In the genomic region with DNA sequence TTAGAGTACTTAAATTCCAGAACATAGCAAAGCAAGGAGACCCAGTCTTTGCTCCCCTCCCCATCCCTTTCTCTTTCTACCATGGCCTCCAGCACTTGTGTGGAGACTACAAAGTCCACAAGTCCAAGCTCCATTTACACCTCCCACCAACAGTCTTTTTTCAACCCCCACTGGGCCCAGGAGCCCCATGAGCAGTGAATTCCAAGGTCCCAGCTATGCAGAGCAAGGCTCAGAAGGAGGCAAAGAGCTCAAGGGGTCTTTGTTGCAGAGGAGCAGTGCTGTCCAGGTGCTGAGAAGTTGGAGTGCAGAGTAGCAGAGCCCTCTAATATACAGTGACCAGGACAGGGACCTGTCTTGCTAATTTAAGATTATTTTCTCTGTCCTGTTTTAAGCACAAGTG, we compare ENCODE assay signal across 31 cellular contexts. TPM values are rescaled to one million over a fixed set of nuclear protein-coding genes. Genes with fewer than 3 reads are reported as not detected.
"Had no signal": no experiment of that assay in that cellular context is flagged by ENCODE, and none has a peak within 500 bp of the region (broad histone marks: within the 10 kb centered on the region; RNA-seq: fewer than 3 reads in every experiment).

No MANE protein-coding gene starts in this region.

- H3K27me3 ChIP-seq: adrenal gland, ascending aorta, neutrophil, pancreas, tibial nerve had no signal

- H3K36me3 ChIP-seq: adrenal gland, ascending aorta, left ventricle myocardium inferior, neutrophil, pancreas, tibial nerve had no signal

- H3K27ac ChIP-seq: adrenal gland, ascending aorta, left ventricle myocardium inferior, neutrophil, pancreas, tibial nerve had no signal

- H3K27ac Mint-ChIP-seq: activated CD4-positive, alpha-beta T cell treated with anti-CD3 and anti-CD28 coated beads, Interleukin-2, amount 10 ng/mL, durations not matched to agents 7 days and 5 days; activated naive CD8-positive, alpha-beta T cell; activated T-helper 2 cell treated with anti-CD3 and anti-CD28 coated beads, Interferon-gamma antibody, Interleukin-2, Interleukin-4, amounts not matched to agents 10 μg/mL and 5 μg/mL and 100 μg/mL, durations not matched to agents 14 hours and 24 hours and 36 hours; immature natural killer cell; natural killer cell; stimulated activated naive CD8-positive, alpha-beta T cell treated with anti-CD3 and anti-CD28 coated beads, Interleukin-15, amount 100 ng/mL, for 72 hours had no signal

- H3K4me3 ChIP-seq: adrenal gland, ascending aorta, left ventricle myocardium inferior, pancreas, tibial nerve had no signal

- H3K4me1 Mint-ChIP-seq: activated CD4-positive, alpha-beta T cell treated with anti-CD3 and anti-CD28 coated beads, Interleukin-2, amount 10 ng/mL, durations not matched to agents 7 days and 5 days; immature natural killer cell; natural killer cell; stimulated activated naive CD8-positive, alpha-beta T cell treated with anti-CD3 and anti-CD28 coated beads, Interleukin-15, amount 100 ng/mL, for 72 hours had no signal

- DNase-seq: activated CD4-positive, alpha-beta T cell treated with anti-CD3 and anti-CD28 coated beads, Interleukin-2, amount 10 ng/mL, durations not matched to agents 7 days and 5 days; activated CD8-positive, alpha-beta memory T cell treated with anti-CD3 and anti-CD28 coated beads for 24 hours; activated CD8-positive, alpha-beta memory T cell treated with anti-CD3 and anti-CD28 coated beads, Interleukin-2, amount 50 U/mL, for 4 hours; activated naive CD4-positive, alpha-beta T cell; activated T-cell treated with anti-CD3 and anti-CD28 coated beads, Interleukin-2, amount 50 U/mL, for 4 hours; adrenal gland; central memory CD4-positive, alpha-beta T cell; dermis blood vessel endothelial cell; effector CD8-positive, alpha-beta T cell; foreskin melanocyte; glutamatergic neuron; hippocampal formation; immature natural killer cell; kidney glomerular epithelial cell; left ventricle myocardium inferior; mammary epithelial cell; midbrain; natural killer cell; pancreas; right cardiac atrium; stimulated activated CD4-positive, alpha-beta T cell treated with anti-CD3 and anti-CD28 coated beads, Interleukin-1b, Interleukin-23, amount 100 ng/mL, for 48 hours; stimulated activated naive CD8-positive, alpha-beta T cell treated with anti-CD3 and anti-CD28 coated beads, Interleukin-15, amount 100 ng/mL, for 72 hours had no signal

- H3K36me3 Mint-ChIP-seq: activated naive CD8-positive, alpha-beta T cell; natural killer cell had no signal

- H3K4me1 ChIP-seq: adrenal gland, ascending aorta, left ventricle myocardium inferior, tibial nerve had no signal

- H3K27me3 Mint-ChIP-seq: activated CD4-positive, alpha-beta T cell treated with anti-CD3 and anti-CD28 coated beads, Interleukin-2, amount 10 ng/mL, durations not matched to agents 7 days and 5 days; stimulated activated naive CD8-positive, alpha-beta T cell treated with anti-CD3 and anti-CD28 coated beads, Interleukin-15, amount 100 ng/mL, for 72 hours had no signal

- H3K4me3 Mint-ChIP-seq: activated CD4-positive, alpha-beta T cell treated with anti-CD3 and anti-CD28 coated beads, Interleukin-2, amount 10 ng/mL, durations not matched to agents 7 days and 5 days; activated naive CD8-positive, alpha-beta T cell; activated T-cell treated with anti-CD3 and anti-CD28 coated beads, Interleukin-2, amount 50 U/mL, for 4 hours; immature natural killer cell; natural killer cell; stimulated activated naive CD8-positive, alpha-beta T cell treated with anti-CD3 and anti-CD28 coated beads, Interleukin-15, amount 100 ng/mL, for 72 hours had no signal

- H3K9me3 ChIP-seq: adrenal gland, ascending aorta, left ventricle myocardium inferior, neutrophil, pancreas, tibial nerve had no signal

- ATAC-seq: activated CD4-positive, CD25-positive, alpha-beta regulatory T cell treated with anti-CD3 and anti-CD28 coated beads, Interleukin-2, amount 50 U/mL, for 24 hours; activated T-cell treated with anti-CD3 and anti-CD28 coated beads, Interleukin-2, amount 50 U/mL, for 4 hours; esophagus mucosa; natural killer cell; right cardiac atrium; stimulated activated naive CD8-positive, alpha-beta T cell treated with anti-CD3 and anti-CD28 coated beads, Interleukin-15, amount 100 ng/mL, for 72 hours had no signal

- H3K9me3 Mint-ChIP-seq: activated CD4-positive, alpha-beta T cell treated with anti-CD3 and anti-CD28 coated beads, Interleukin-2, amount 10 ng/mL, durations not matched to agents 7 days and 5 days; activated T-cell treated with anti-CD3 and anti-CD28 coated beads, Interleukin-2, amount 50 U/mL, for 4 hours; activated T-helper 2 cell treated with anti-CD3 and anti-CD28 coated beads, Interferon-gamma antibody, Interleukin-2, Interleukin-4, amounts not matched to agents 10 μg/mL and 5 μg/mL and 100 μg/mL, durations not matched to agents 14 hours and 24 hours and 36 hours; stimulated activated naive CD8-positive, alpha-beta T cell treated with anti-CD3 and anti-CD28 coated beads, Interleukin-15, amount 100 ng/mL, for 72 hours had no signal

RNA-seq across cellular contexts. Expression of a gene that starts 9.0 kb away (rescaled TPM):
- total RNA-seq: activated CD4-positive, alpha-beta T cell treated with anti-CD3 and anti-CD28 coated beads, Interleukin-2, amount 10 ng/mL, durations not matched to agents 7 days and 5 days; activated T-cell treated with anti-CD3 and anti-CD28 coated beads, Interleukin-2, amount 50 U/mL, for 4 hours; activated T-helper 2 cell treated with anti-CD3 and anti-CD28 coated beads, Interferon-gamma antibody, Interleukin-2, Interleukin-4, amounts not matched to agents 10 μg/mL and 5 μg/mL and 100 μg/mL, durations not matched to agents 14 hours and 24 hours and 36 hours; ascending aorta; dermis blood vessel endothelial cell; left ventricle myocardium inferior; natural killer cell; pulmonary artery endothelial cell; T-helper 2 cell treated with Interferon-gamma antibody and Interleukin-4, amounts not matched to agents 100 ng/mL and 5 ng/mL, for 36 hours had no signal
- polyA plus RNA-seq: immature natural killer cell had no signal
